ENCODE assay signal across 9 cellular contexts in genomic region chr12:104877107-104877705, GRCh38.
DNase-seq lines count a peak whose midpoint lies in the region; ATAC-seq and TF ChIP-seq lines count a peak whose summit lies in the region.
"Had no signal": no experiment of that assay in that cellular context is flagged by ENCODE, and none has a peak within 500 bp of the region (broad histone marks: within the 10 kb centered on the region; RNA-seq: fewer than 3 reads in every experiment).

No MANE protein-coding gene starts in this region.

- H3K4me3 ChIP-seq in LNCaP clone FGC (ENCODE audit: low read depth, low read length), result no peak overlapping the region

- TF ChIP-seq CTCF in LNCaP clone FGC (IDR thresholded peaks at IDR 0.05; ENCODE audit: control insufficient read depth, extremely low read depth, insufficient read depth), result peak; percentile 66

- DNase-seq in Daoy (ENCODE audit: low read depth), result peak; percentile 26
- no peak for DNase-seq in LNCaP clone FGC (ENCODE audit: low read depth)
- DNase-seq in T follicular helper cell (ENCODE audit: low read depth), result peak; percentile 7
- DNase-seq in dedifferentiated amniotic fluid mesenchymal stem cell (ENCODE audit: extremely low spot score), result peak; percentile 66
- DNase-seq in medulla oblongata (ENCODE audit: extremely low spot score), result peak; percentile 63
- DNase-seq in ureter (ENCODE audit: low spot score), result peak; percentile 50
- no peak for DNase-seq in HuH-7 (ENCODE audit: low spot score)
- DNase-seq: activated B cell treated with CpG ODN at 0.5 μM for 24 hours had no signal

- no peak for ATAC-seq in HG03460 (IDR thresholded peaks at IDR 0.05; ENCODE audit: unreplicated experiment)

Comparison
In these comparisons a context has a peak if more than half of its experiments do, and no peak if none do; other contexts are left out.
1. DNase-seq: peak in Daoy (single experiment), T follicular helper cell (single experiment), dedifferentiated amniotic fluid mesenchymal stem cell (single experiment), medulla oblongata (single experiment) and ureter (single experiment); none in LNCaP clone FGC (single experiment) and HuH-7 (single experiment).